Comparison of ENCODE assay signal across 38 cellular contexts in the genomic region with DNA sequence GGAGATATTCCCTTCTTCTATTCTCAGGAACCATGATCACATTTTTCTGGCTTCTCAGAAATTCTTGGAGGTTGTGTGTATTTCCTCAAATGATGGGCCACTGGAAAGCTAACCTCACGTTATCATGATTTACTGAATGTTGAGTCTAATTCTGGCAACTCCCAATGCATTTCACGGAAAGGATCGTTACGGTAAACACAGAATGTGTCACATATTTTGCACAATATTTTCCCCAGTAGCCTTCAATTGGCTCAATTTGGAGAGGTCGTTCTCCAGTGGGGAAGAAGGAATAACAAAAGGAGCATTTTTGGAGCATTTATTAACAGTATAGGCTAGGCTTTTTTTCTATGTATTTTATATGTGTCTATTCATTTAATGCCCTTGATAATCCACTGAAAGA.
"Had no signal": no experiment of that assay in that cellular context is flagged by ENCODE, and none has a peak within 500 bp of the region (broad histone marks: within the 10 kb centered on the region; RNA-seq: fewer than 3 reads in every experiment).

No MANE protein-coding gene starts in this region.

- H3K4me1 Mint-ChIP-seq: activated CD4-positive, alpha-beta memory T cell treated with anti-CD3 and anti-CD28 coated beads, Interleukin-2, amount 10 ng/mL, durations not matched to agents 7 days and 5 days; activated CD4-positive, alpha-beta T cell treated with anti-CD3 and anti-CD28 coated beads for 36 hours; activated CD4-positive, alpha-beta T cell treated with anti-CD3 and anti-CD28 coated beads, Interleukin-2, amount 10 ng/mL, durations not matched to agents 7 days and 5 days; activated CD8-positive, alpha-beta memory T cell treated with anti-CD3 and anti-CD28 coated beads, Interleukin-2, amount 10 ng/mL, durations not matched to agents 7 days and 5 days; activated naive CD4-positive, alpha-beta T cell treated with anti-CD3 and anti-CD28 coated beads, Interleukin-2, amount 10 ng/mL, durations not matched to agents 7 days and 5 days; activated naive CD4-positive, alpha-beta T cell treated with anti-CD3 and anti-CD28 coated beads, Interleukin-2, amount 50 U/mL, for 24 hours; activated naive CD8-positive, alpha-beta T cell treated with anti-CD3 and anti-CD28 coated beads, Interleukin-2, amount 10 ng/mL, durations not matched to agents 7 days and 5 days; activated naive CD8-positive, alpha-beta T cell treated with anti-CD3 and anti-CD28 coated beads, Interleukin-2, amount 50 U/mL, for 24 hours; brain; central memory CD8-positive, alpha-beta T cell had no signal

- FAIRE-seq: TTC549 had no signal

- DNase-seq: activated CD4-positive, alpha-beta memory T cell treated with anti-CD3 and anti-CD28 coated beads, Interleukin-2, amount 10 ng/mL, durations not matched to agents 7 days and 5 days; activated CD4-positive, alpha-beta T cell treated with anti-CD3 and anti-CD28 coated beads for 1 hour; activated CD4-positive, alpha-beta T cell treated with anti-CD3 and anti-CD28 coated beads for 36 hours; activated CD4-positive, alpha-beta T cell treated with anti-CD3 and anti-CD28 coated beads for 48 hours; activated CD4-positive, alpha-beta T cell treated with anti-CD3 and anti-CD28 coated beads, Interleukin-2, amount 10 ng/mL, durations not matched to agents 7 days and 5 days; activated CD4-positive, alpha-beta T cell treated with anti-CD3 and anti-CD28 coated beads, Interleukin-2, amount 50 U/mL, for 48 hours; activated CD4-positive, CD25-positive, alpha-beta regulatory T cell; activated CD8-positive, alpha-beta memory T cell treated with anti-CD3 and anti-CD28 coated beads for 24 hours; activated CD8-positive, alpha-beta memory T cell treated with anti-CD3 and anti-CD28 coated beads, Interleukin-2, amount 10 ng/mL, durations not matched to agents 7 days and 5 days; activated CD8-positive, alpha-beta memory T cell treated with anti-CD3 and anti-CD28 coated beads, Interleukin-2, amount 50 U/mL, for 48 hours; activated CD8-positive, alpha-beta T cell treated with anti-CD3 and anti-CD28 coated beads, Interleukin-2, amount 10 ng/mL, durations not matched to agents 7 days and 5 days; activated effector memory CD4-positive, alpha-beta T cell treated with Interleukin-2 at 50 U/mL for 16 hours; activated gamma-delta T cell; activated naive CD4-positive, alpha-beta T cell treated with anti-CD3 and anti-CD28 coated beads, Interleukin-2, amount 10 ng/mL, durations not matched to agents 7 days and 5 days; activated naive CD4-positive, alpha-beta T cell treated with Interleukin-2 at 50 U/mL for 16 hours; activated naive CD8-positive, alpha-beta T cell treated with anti-CD3 and anti-CD28 coated beads, Interleukin-2, amount 10 ng/mL, durations not matched to agents 7 days and 5 days; activated naive CD8-positive, alpha-beta T cell treated with anti-CD3 and anti-CD28 coated beads, Interleukin-2, amount 50 U/mL, for 24 hours; activated T-cell treated with anti-CD3 and anti-CD28 coated beads, Interleukin-2, amount 50 U/mL, for 24 hours; activated T-cell treated with anti-CD3 and anti-CD28 coated beads, Interleukin-2, amount 50 U/mL, for 48 hours; amygdala; anterior cingulate cortex; caudate nucleus; cerebellar nuclear complex; T-helper 1 cell; T-helper 2 cell; T-helper 9 cell had no signal

- H3K36me3 Mint-ChIP-seq: activated CD8-positive, alpha-beta memory T cell treated with anti-CD3 and anti-CD28 coated beads, Interleukin-2, amount 10 ng/mL, durations not matched to agents 7 days and 5 days; activated naive CD4-positive, alpha-beta T cell treated with anti-CD3 and anti-CD28 coated beads, Interleukin-2, amount 10 ng/mL, durations not matched to agents 7 days and 5 days; activated naive CD4-positive, alpha-beta T cell treated with anti-CD3 and anti-CD28 coated beads, Interleukin-2, amount 50 U/mL, for 24 hours; activated naive CD8-positive, alpha-beta T cell; activated naive CD8-positive, alpha-beta T cell treated with anti-CD3 and anti-CD28 coated beads, Interleukin-2, amount 10 ng/mL, durations not matched to agents 7 days and 5 days; brain had no signal

- H3K9me3 ChIP-seq: ascending aorta had no signal

- H3K4me1 ChIP-seq: ascending aorta had no signal

- H3K4me3 ChIP-seq: ascending aorta, cardiac muscle cell had no signal

- H3K4me3 Mint-ChIP-seq: activated CD4-positive, alpha-beta memory T cell treated with anti-CD3 and anti-CD28 coated beads, Interleukin-2, amount 10 ng/mL, durations not matched to agents 7 days and 5 days; activated CD4-positive, alpha-beta T cell treated with anti-CD3 and anti-CD28 coated beads for 36 hours; activated CD4-positive, alpha-beta T cell treated with anti-CD3 and anti-CD28 coated beads, Interleukin-2, amount 10 ng/mL, durations not matched to agents 7 days and 5 days; activated CD8-positive, alpha-beta memory T cell treated with anti-CD3 and anti-CD28 coated beads, Interleukin-2, amount 10 ng/mL, durations not matched to agents 7 days and 5 days; activated CD8-positive, alpha-beta T cell treated with anti-CD3 and anti-CD28 coated beads, Interleukin-2, amount 10 ng/mL, durations not matched to agents 7 days and 5 days; activated naive CD4-positive, alpha-beta T cell treated with anti-CD3 and anti-CD28 coated beads, Interleukin-2, amount 10 ng/mL, durations not matched to agents 7 days and 5 days; activated naive CD4-positive, alpha-beta T cell treated with anti-CD3 and anti-CD28 coated beads, Interleukin-2, amount 50 U/mL, for 24 hours; activated naive CD8-positive, alpha-beta T cell; activated naive CD8-positive, alpha-beta T cell treated with anti-CD3 and anti-CD28 coated beads, Interleukin-2, amount 10 ng/mL, durations not matched to agents 7 days and 5 days; activated naive CD8-positive, alpha-beta T cell treated with anti-CD3 and anti-CD28 coated beads, Interleukin-2, amount 50 U/mL, for 24 hours; activated T-cell treated with anti-CD3 and anti-CD28 coated beads, Interleukin-2, amount 50 U/mL, for 24 hours; brain; central memory CD8-positive, alpha-beta T cell; T-helper 1 cell treated with Interleukin-12 subunit alpha and Interleukin-12 subunit beta and Interleukin-4 antibody, amounts not matched to agents 30 μg/mL and 1 μg/mL, for 36 hours; T-helper 2 cell treated with Interferon-gamma antibody and Interleukin-4, amounts not matched to agents 5 μg/mL and 100 μg/mL, for 36 hours had no signal

- H3K36me3 ChIP-seq: ascending aorta, cardiac muscle cell had no signal

- H3K27me3 ChIP-seq: ascending aorta, cardiac muscle cell had no signal

- H3K27ac ChIP-seq: ascending aorta, cardiac muscle cell, VCaP had no signal

- H3K27ac Mint-ChIP-seq: activated CD4-positive, alpha-beta memory T cell treated with anti-CD3 and anti-CD28 coated beads, Interleukin-2, amount 10 ng/mL, durations not matched to agents 7 days and 5 days; activated CD4-positive, alpha-beta T cell treated with anti-CD3 and anti-CD28 coated beads for 36 hours; activated CD4-positive, alpha-beta T cell treated with anti-CD3 and anti-CD28 coated beads, Interleukin-2, amount 10 ng/mL, durations not matched to agents 7 days and 5 days; activated CD8-positive, alpha-beta memory T cell treated with anti-CD3 and anti-CD28 coated beads, Interleukin-2, amount 10 ng/mL, durations not matched to agents 7 days and 5 days; activated CD8-positive, alpha-beta T cell treated with anti-CD3 and anti-CD28 coated beads, Interleukin-2, amount 10 ng/mL, durations not matched to agents 7 days and 5 days; activated naive CD4-positive, alpha-beta T cell treated with anti-CD3 and anti-CD28 coated beads, Interleukin-2, amount 10 ng/mL, durations not matched to agents 7 days and 5 days; activated naive CD4-positive, alpha-beta T cell treated with anti-CD3 and anti-CD28 coated beads, Interleukin-2, amount 50 U/mL, for 24 hours; activated naive CD8-positive, alpha-beta T cell; activated naive CD8-positive, alpha-beta T cell treated with anti-CD3 and anti-CD28 coated beads, Interleukin-2, amount 10 ng/mL, durations not matched to agents 7 days and 5 days; activated naive CD8-positive, alpha-beta T cell treated with anti-CD3 and anti-CD28 coated beads, Interleukin-2, amount 50 U/mL, for 24 hours; activated T-cell treated with anti-CD3 and anti-CD28 coated beads, Interleukin-2, amount 50 U/mL, for 24 hours; activated T-helper 2 cell treated with anti-CD3 and anti-CD28 coated beads, Interferon-gamma antibody, Interleukin-2, Interleukin-4, amounts not matched to agents 10 μg/mL and 5 μg/mL and 100 μg/mL, durations not matched to agents 14 hours and 24 hours and 36 hours; brain; T-helper 1 cell treated with Interleukin-12 subunit alpha and Interleukin-12 subunit beta and Interleukin-4 antibody, amounts not matched to agents 30 μg/mL and 1 μg/mL, for 36 hours; T-helper 2 cell treated with Interferon-gamma antibody and Interleukin-4, amounts not matched to agents 5 μg/mL and 100 μg/mL, for 36 hours had no signal

- ATAC-seq: activated CD4-positive, alpha-beta T cell treated with anti-CD3 and anti-CD28 coated beads for 36 hours; activated CD4-positive, CD25-positive, alpha-beta regulatory T cell treated with anti-CD3 and anti-CD28 coated beads, Interleukin-2, amount 50 U/mL, for 24 hours; activated CD8-positive, alpha-beta memory T cell treated with anti-CD3 and anti-CD28 coated beads, Interleukin-2, amount 10 ng/mL, durations not matched to agents 7 days and 5 days; activated CD8-positive, alpha-beta T cell treated with anti-CD3 and anti-CD28 coated beads, Interleukin-2, amount 10 ng/mL, durations not matched to agents 7 days and 5 days; activated naive CD8-positive, alpha-beta T cell treated with anti-CD3 and anti-CD28 coated beads, Interleukin-2, amount 50 U/mL, for 24 hours had no signal

- H3K27me3 Mint-ChIP-seq: activated CD4-positive, alpha-beta memory T cell treated with anti-CD3 and anti-CD28 coated beads, Interleukin-2, amount 10 ng/mL, durations not matched to agents 7 days and 5 days; activated CD4-positive, alpha-beta T cell treated with anti-CD3 and anti-CD28 coated beads for 36 hours; activated CD4-positive, alpha-beta T cell treated with anti-CD3 and anti-CD28 coated beads, Interleukin-2, amount 10 ng/mL, durations not matched to agents 7 days and 5 days; activated CD8-positive, alpha-beta memory T cell treated with anti-CD3 and anti-CD28 coated beads, Interleukin-2, amount 10 ng/mL, durations not matched to agents 7 days and 5 days; activated naive CD4-positive, alpha-beta T cell treated with anti-CD3 and anti-CD28 coated beads, Interleukin-2, amount 10 ng/mL, durations not matched to agents 7 days and 5 days; activated naive CD4-positive, alpha-beta T cell treated with anti-CD3 and anti-CD28 coated beads, Interleukin-2, amount 50 U/mL, for 24 hours; activated naive CD8-positive, alpha-beta T cell; activated naive CD8-positive, alpha-beta T cell treated with anti-CD3 and anti-CD28 coated beads, Interleukin-2, amount 10 ng/mL, durations not matched to agents 7 days and 5 days; activated naive CD8-positive, alpha-beta T cell treated with anti-CD3 and anti-CD28 coated beads, Interleukin-2, amount 50 U/mL, for 24 hours; activated T-cell treated with anti-CD3 and anti-CD28 coated beads, Interleukin-2, amount 50 U/mL, for 24 hours; central memory CD8-positive, alpha-beta T cell had no signal
